Comparison of ENCODE assay signal across 16 cellular contexts in the genomic region with DNA sequence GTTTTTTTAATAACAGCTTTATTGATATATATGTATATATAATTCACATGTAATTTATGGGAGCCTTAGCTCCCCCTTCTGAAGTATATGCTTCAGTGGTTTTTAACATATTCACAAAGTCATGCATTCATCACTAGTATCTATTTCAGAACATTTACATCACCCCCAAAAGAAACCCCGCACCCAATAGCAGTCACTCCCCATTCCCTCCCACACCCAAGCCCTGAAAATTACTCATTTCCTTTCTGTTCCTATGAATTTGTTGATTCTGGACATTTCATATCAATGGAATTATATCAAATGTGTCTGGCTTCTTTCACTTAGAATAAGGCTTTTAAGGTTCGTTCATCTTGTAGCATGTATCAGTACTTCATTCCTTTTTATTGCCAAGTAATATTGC. TPM values are rescaled to one million over a fixed set of nuclear protein-coding genes. Genes with fewer than 3 reads are reported as not detected.
A peak's percentile ranks its signal among the peaks of the same experiment; 100 is the strongest.
DNase-seq lines count a peak whose midpoint lies in the region; ATAC-seq, FAIRE-seq and TF ChIP-seq lines count a peak whose summit lies in the region.
"Had no signal": no experiment of that assay in that cellular context is flagged by ENCODE, and none has a peak within 500 bp of the region (broad histone marks: within the 10 kb centered on the region; RNA-seq: fewer than 3 reads in every experiment).

No MANE protein-coding gene starts in this region.

- H3K27ac Mint-ChIP-seq in nephron progenitor cell: no peak overlapping the region
- H3K27ac Mint-ChIP-seq: mesothelial cell of epicardium; progenitor cell of endocrine pancreas; stimulated activated naive CD8-positive, alpha-beta T cell treated with anti-CD3 and anti-CD28 coated beads, Interleukin-15, Interleukin-2, amounts not matched to agents 100 ng/mL and 50 ng/mL, for 24 hours; type B pancreatic cell had no signal

- POLR2A ChIA-PET in IMR-90 (lab: Charles Lee; ENCODE audit: unreplicated experiment): no interaction called here
- POLR2A ChIA-PET in K562 (lab: Yijun Ruan, JAX): no interaction called here

- no peak overlapping the region for H2BK120ac ChIP-seq in IMR-90 (ENCODE audit: low read depth, low read length)

- H3K9ac ChIP-seq in IMR-90 (ENCODE audit: low read depth, low read length) (no peak overlapping the region), K562 (ENCODE audit: insufficient read depth in 1 of 2, low read depth in 2 of 2, low read length in 2 of 2) (no peak overlapping the region)

- TF ChIP-seq RAD21 in IMR-90 (IDR thresholded peaks at IDR 0.05; ENCODE audit: low read length) (no peak), K562 (CRISPR knock-in tag; conservative IDR thresholded peaks at IDR 0.05 in 1 of 2, IDR thresholded peaks at IDR 0.05 in 1 of 2) (no peak)

- H3K27me3 ChIP-seq in IMR-90 (ENCODE audit: control insufficient read depth, insufficient read depth, low read length): peaks cover 25% of the 10 kb centered on the region
- H3K27me3 ChIP-seq in K562 (ENCODE audit: control insufficient read depth in 2 of 2, insufficient read depth in 2 of 2, low read length in 2 of 2): peaks cover 14 to 50% of the 10 kb centered on the region in 2 experiments
- H3K27me3 ChIP-seq: BE2C had no signal

- H3K9me3 Mint-ChIP-seq in nephron progenitor cell: peaks cover 6% of the 10 kb centered on the region
- H3K9me3 Mint-ChIP-seq: stimulated activated naive CD8-positive, alpha-beta T cell treated with anti-CD3 and anti-CD28 coated beads, Interleukin-15, Interleukin-2, amounts not matched to agents 100 ng/mL and 50 ng/mL, for 24 hours; type B pancreatic cell had no signal

- H3K4me1 Mint-ChIP-seq in nephron progenitor cell: peaks cover 64% of the 10 kb centered on the region

- no peak overlapping the region for H2AK5ac ChIP-seq in IMR-90 (ENCODE audit: low read depth, low read length)

- no peak overlapping the region for H3K56ac ChIP-seq in IMR-90 (ENCODE audit: extremely low read depth, insufficient read depth, low read length)

- H3K27me3 Mint-ChIP-seq in nephron progenitor cell (ENCODE audit: low read depth, poor library complexity): no peaks in the 10 kb centered on the region

- no peak overlapping the region for H2AK9ac ChIP-seq in IMR-90 (replicated peaks; ENCODE audit: low read depth, low read length, poor library complexity)

- FAIRE-seq in K562 (lab: Jason Lieb, UNC): no peak
- FAIRE-seq: GM19239 had no signal

- H3K79me2 ChIP-seq in K562 (ENCODE audit: control insufficient read depth, insufficient read depth, low read length): no peaks in the 10 kb centered on the region

- no peak overlapping the region for H4K91ac ChIP-seq in IMR-90 (ENCODE audit: insufficient read depth, low read depth, low read length)

- TF ChIP-seq POLR2A in IMR-90 (IDR thresholded peaks at IDR 0.05; ENCODE audit: low read depth, low read length) (no peak), K562 (conservative IDR thresholded peaks at IDR 0.05) (no peak)

- no peaks in the 10 kb centered on the region for H3K79me1 ChIP-seq in IMR-90 (ENCODE audit: low read depth in 1 of 2, low read length in 2 of 2)

- no peaks in the 10 kb centered on the region for H4K20me1 ChIP-seq in IMR-90 (ENCODE audit: insufficient read depth, low read length)
- H4K20me1 ChIP-seq in K562 (replicated peaks; ENCODE audit: control insufficient read depth, insufficient read depth, low read length): 0 out of 2 replicates have a peak, but pooled peaks cover 3% of the 10 kb centered on the region

- H3K9me3 ChIP-seq in IMR-90 (ENCODE audit: control insufficient read depth, insufficient read depth, low read length): peaks cover 4% of the 10 kb centered on the region
- H3K9me3 ChIP-seq in K562 (replicated peaks; ENCODE audit: control insufficient read depth, insufficient read depth, low read depth, low read length): no peaks in the 10 kb centered on the region
- H3K9me3 ChIP-seq: BE2C had no signal

- H3K4me3 Mint-ChIP-seq in nephron progenitor cell: no peak overlapping the region
- H3K4me3 Mint-ChIP-seq: mesothelial cell of epicardium; stimulated activated naive CD8-positive, alpha-beta T cell treated with anti-CD3 and anti-CD28 coated beads, Interleukin-15, Interleukin-2, amounts not matched to agents 100 ng/mL and 50 ng/mL, for 24 hours; type B pancreatic cell had no signal

- H2BK20ac ChIP-seq in IMR-90 (ENCODE audit: low read depth, low read length): no peak overlapping the region

- no peak overlapping the region for H3K4ac ChIP-seq in IMR-90 (ENCODE audit: low read depth, low read length)

- no peak overlapping the region for H3K18ac ChIP-seq in IMR-90 (ENCODE audit: low read depth, low read length)

- peaks cover 1% of the 10 kb centered on the region for H3K4me1 ChIP-seq in IMR-90 (ENCODE audit: control insufficient read depth, insufficient read depth, low read length)
- H3K4me1 ChIP-seq in K562 (replicated peaks in 1 of 2; ENCODE audit: control insufficient read depth in 2 of 2, insufficient read depth in 2 of 2, low read length in 2 of 2): no peaks in the 10 kb centered on the region

- intact Hi-C loops in IMR-90 (cut with micrococcal nuclease): no loop called here
- intact Hi-C loops in K562 (cut with micrococcal nuclease): no loop called here

- no peak overlapping the region for H4K5ac ChIP-seq in IMR-90 (ENCODE audit: low read depth, low read length)

- no peak for TF ChIP-seq CTCF in IMR-90 (conservative IDR thresholded peaks at IDR 0.05; ENCODE audit: low read depth, low read length)
- TF ChIP-seq CTCF in K562 (IDR thresholded peaks at IDR 0.05 in 2 of 3, conservative IDR thresholded peaks at IDR 0.05 in 1 of 3; ENCODE audit: insufficient read depth in 2 of 3, low read depth in 1 of 3, low read length in 3 of 3): no peak
- TF ChIP-seq CTCF in nephron progenitor cell (IDR thresholded peaks at IDR 0.05): no peak

- H3K14ac ChIP-seq in IMR-90 (replicated peaks; ENCODE audit: low read depth, low read length): no peak overlapping the region

- WGBS in IMR-90 (ENCODE audit: extremely low coverage in 2 of 2, insufficient read length in 1 of 2), 2 experiments: no CpG with 5 or more reads among the region's 2 CpGs
- WGBS in K562 (ENCODE audit: insufficient coverage, low coverage, missing lambda C conversion rate): 0% methylated on average over 2 of the region's 2 CpGs

- peak; percentile 85 for DNase-seq in IMR-90
- no peak for DNase-seq in K562 (ENCODE audit: extremely low read depth in 1 of 4, low spot score in 3 of 4)
- DNase-seq in fibroblast of peridontal ligament (ENCODE audit: extremely low read depth): peak; percentile 66
- peak; percentile 57 for DNase-seq in stromal cell of bone marrow (ENCODE audit: low read depth)
- DNase-seq in nephron progenitor cell: no peak
- DNase-seq: activated gamma-delta T cell treated with Interleukin-2 at 50 U/mL for 16 hours, BE2C, NCI-H2081, NCI-H510A treated with DMSO at 0.1 percent for 48 hours had no signal

- BruUV-seq in IMR-90 (replicated peaks; lab: Mats Ljungman, UMichigan) (no TSS peak), K562 (replicated peaks; lab: Mats Ljungman, UMichigan) (no TSS peak)

- in situ Hi-C loops in IMR-90 (cut with MboI; ENCODE audit: low sequenced_read_pairs): no loop called here
- in situ Hi-C loops in K562 (cut with MboI): no loop called here

- H3K4me3 ChIP-seq in IMR-90 (ENCODE audit: insufficient read depth, low read depth, low read length) (no peak overlapping the region), K562 (no peak overlapping the region)

- H3K9me1 ChIP-seq in IMR-90 (ENCODE audit: insufficient read depth, low read length) (no peaks in the 10 kb centered on the region), K562 (ENCODE audit: control insufficient read depth, insufficient read depth, low read length) (no peaks in the 10 kb centered on the region)

- dilution Hi-C loops in IMR-90 (cut with HindIII; ENCODE audit: low sequenced_read_pairs, unreplicated experiment): no loop called here

- H4K8ac ChIP-seq in IMR-90 (ENCODE audit: low read depth in 2 of 2, low read length in 2 of 2): no peak overlapping the region

- CTCF ChIA-PET in IMR-90 (lab: Yijun Ruan, JAX) (interaction anchor here (0.6 to 1.7 kb wide), 5 partner anchors 11 to 138 kb away, joined by 3 to 4 read pairs (median 3); no protein-coding TSS in a partner anchor), K562 (lab: Yijun Ruan, JAX; ENCODE audit: low intra/inter-chr PET ratio) (no interaction called here)

- no peak overlapping the region for H3K23ac ChIP-seq in IMR-90 (ENCODE audit: low read depth, low read length)

- no peaks in the 10 kb centered on the region for H3K36me3 Mint-ChIP-seq in nephron progenitor cell (ENCODE audit: low read depth)
- H3K36me3 Mint-ChIP-seq: mesothelial cell of epicardium, type B pancreatic cell had no signal

- H2AFZ ChIP-seq in IMR-90 (replicated peaks; ENCODE audit: low read length, poor library complexity) (no peak overlapping the region), K562 (ENCODE audit: low read depth, low read length) (no peak overlapping the region)

- no peak for TF ChIP-seq EP300 in K562 (IDR thresholded peaks at IDR 0.05; ENCODE audit: low read length)

- H2BK5ac ChIP-seq in IMR-90 (ENCODE audit: low read depth, low read length, poor library complexity, severe bottlenecking): no peak overlapping the region

- H3K27ac ChIP-seq in IMR-90 (ENCODE audit: insufficient read depth, low read length) (no peak overlapping the region), K562 (ENCODE audit: extremely low read depth, low read depth, low read length) (no peak overlapping the region)

- peak; percentile 59 for ATAC-seq in IMR-90 (ENCODE audit: low read depth)
- no peak for ATAC-seq in K562
- ATAC-seq in GM18868 (IDR thresholded peaks at IDR 0.05; ENCODE audit: unreplicated experiment): no peak
- ATAC-seq in HG03135 (IDR thresholded peaks at IDR 0.05; ENCODE audit: unreplicated experiment): no peak

- H3K36me3 ChIP-seq in IMR-90 (ENCODE audit: control insufficient read depth, insufficient read depth, low read length) (no peaks in the 10 kb centered on the region), K562 (ENCODE audit: control insufficient read depth, insufficient read depth, low read length) (no peaks in the 10 kb centered on the region)
- H3K36me3 ChIP-seq: BE2C had no signal

- H3K4me2 ChIP-seq in IMR-90 (ENCODE audit: low read depth, low read length): peak overlapping the region; percentile 17; the same call in 1 of the 2 replicates
- H3K4me2 ChIP-seq in K562 (ENCODE audit: insufficient read depth, low read length): no peak overlapping the region

- no peak overlapping the region for H2BK15ac ChIP-seq in IMR-90 (ENCODE audit: low read depth, low read length)

RNA-seq across cellular contexts. Expression of gene SYT7, which starts 35.6 kb away (rescaled TPM):
- under 0.01 TPM in 1 of 2 replicates, not detected in the other for total RNA-seq in IMR-90 (2012; rRNA removed)
- 0.19 and 0.26 TPM in 2 replicates for polyA plus RNA-seq in IMR-90 (2012; rRNA removed)
- 0.10 and 0.29 TPM in 2 replicates for polyA plus RNA-seq in IMR-90 (2012; cell fraction: cytosol; rRNA removed)
- 0.53 and 0.90 TPM in 2 replicates for polyA plus RNA-seq in IMR-90 (2012; cell fraction: nucleus; rRNA removed; ENCODE audit: low replicate concordance)
- total RNA-seq in K562 (2011; cell fraction: chromatin; rRNA removed; ENCODE audit: low replicate concordance): 0.12 and 0.28 TPM in 2 replicates
- 0.33 and 0.39 TPM in 2 replicates for total RNA-seq in K562 (2011; cell fraction: nucleolus; rRNA removed)
- total RNA-seq in K562 (2011; cell fraction: nucleoplasm; rRNA removed): 0.44 and 0.53 TPM in 2 replicates
- 0.20 and 0.27 TPM in 2 replicates for total RNA-seq in K562 (2014; rRNA removed)
- 0.11 and 0.13 TPM in 2 replicates for total RNA-seq in K562 (2014; rRNA removed; fragmentation: Illumina TruSeq; extraction: Trizol)
- total RNA-seq in K562 (2015; rRNA removed; fragmentation: Illumina TruSeq; extraction: Trizol): 0.11 and 0.15 TPM in 2 replicates
- total RNA-seq in K562 (2021): 0.47 and 0.51 TPM in 2 replicates
- polyA plus RNA-seq in K562 (2011; rRNA removed): 0.11 and 0.20 TPM in 2 replicates
- 0.15 and 0.24 TPM in 2 replicates for polyA plus RNA-seq in K562 (2011; cell fraction: cytosol; rRNA removed)
- polyA plus RNA-seq in K562 (2011; cell fraction: nucleus; rRNA removed): 0.17 and 0.21 TPM in 2 replicates
- polyA plus RNA-seq in K562 (2012): 0.21 and 0.33 TPM in 2 replicates
- polyA plus RNA-seq in K562 (2014; fragmentation: Illumina TruSeq; extraction: Trizol): 0.21 TPM in 2 replicates
- polyA plus RNA-seq in K562 (2014; fragmentation: Nextera tagmentation; extraction: Ambion mirVana): under 1 TPM in 1 of 2 experiments, not detected in 1; 0.01 TPM
- polyA plus RNA-seq in K562 (2014; rRNA removed): 0.13 and 0.28 TPM in 2 replicates
- 0.06 and 0.35 TPM in 2 replicates for polyA minus RNA-seq in K562 (2011; rRNA and poly(A)+ RNA removed)
- polyA minus RNA-seq in K562 (2011; cell fraction: cytosol; rRNA and poly(A)+ RNA removed): not detected in 2 replicates
- polyA minus RNA-seq in K562 (2011; cell fraction: nucleus; rRNA and poly(A)+ RNA removed): 0.27 TPM in 1 of 2 replicates, not detected in the other

Comparison
In these comparisons a context has a peak if more than half of its experiments do, and no peak if none do; other contexts are left out.
1. DNase-seq: peak in IMR-90 (single experiment), fibroblast of peridontal ligament (single experiment) and stromal cell of bone marrow (single experiment); none in K562 (0 of 4) and nephron progenitor cell (single experiment).